8 cellular contexts compared by ENCODE assay signal in the genomic region with DNA sequence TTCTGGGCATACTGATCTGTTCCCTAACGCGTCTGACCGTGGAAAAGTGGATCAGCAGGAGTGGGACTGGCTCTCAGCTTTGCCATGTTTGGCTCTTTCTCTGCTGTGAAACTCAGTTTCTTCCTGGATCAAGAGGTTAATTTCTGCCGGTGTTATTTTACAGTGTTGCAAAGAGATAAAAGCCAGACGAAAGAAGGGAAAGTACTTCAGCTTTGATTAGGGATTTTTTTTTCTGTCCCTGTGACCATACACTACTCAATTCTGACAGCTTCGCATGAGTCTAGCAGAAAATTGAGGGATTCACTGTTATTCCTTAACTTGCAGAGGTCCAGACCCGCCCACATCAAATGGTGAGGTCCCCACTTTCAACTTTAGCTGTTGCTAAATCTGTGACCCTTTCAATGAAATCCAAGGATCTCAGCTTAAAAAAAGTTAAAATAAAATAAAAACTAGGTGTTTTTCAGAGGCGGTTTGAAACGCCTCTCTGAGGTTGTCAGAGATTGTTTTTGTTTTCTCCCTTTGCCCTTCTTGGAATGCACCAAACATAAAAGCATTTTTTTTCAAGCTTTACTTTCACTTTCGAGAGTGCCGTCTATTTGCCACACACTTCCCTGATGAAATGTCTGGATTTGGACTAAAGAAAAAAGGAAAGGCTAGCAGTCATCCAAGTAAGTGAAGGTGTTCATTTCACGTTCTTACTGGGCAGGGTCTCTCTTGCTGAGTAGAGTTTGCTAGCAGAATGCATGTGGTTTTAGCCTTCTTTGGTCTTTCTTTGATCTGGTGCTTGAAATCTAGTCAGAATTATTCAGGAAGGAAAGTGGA. TPM values are rescaled to one million over a fixed set of nuclear protein-coding genes. Genes with fewer than 3 reads are reported as not detected.
DNase-seq lines count a peak whose midpoint lies in the region; ATAC-seq and TF ChIP-seq lines count a peak whose summit lies in the region.

A gene (plus strand): TSS at position 576 of the 822 bp plus-strand sequence. CDS start 7,464 bp downstream, outside the sequence.

- BruUV-seq in IMR-90 (replicated peaks; lab: Mats Ljungman, UMichigan) = no TSS peak

- H3K27ac ChIP-seq in IMR-90 (ENCODE audit: insufficient read depth, low read length) (no peak within 1 kb of the TSS; the same call in 1 of the 2 replicates), ascending aorta (peak within 1 kb of the TSS; percentile 31 to 42)

- H3K9me3 ChIP-seq in IMR-90 (ENCODE audit: control insufficient read depth, insufficient read depth, low read length) (no peaks in the 10 kb centered on the region), ascending aorta (no peaks in the 10 kb centered on the region)

- intact Hi-C loops in IMR-90 (cut with micrococcal nuclease) = loop anchor here (1.0 to 5.0 kb wide), 2 partner anchors 69 to 124 kb away; a partner anchor contains a TSS
- intact Hi-C loops in ascending aorta (cut with DNase I) = loop anchor here (2.0 kb wide), 1 partner anchor 70 kb away; no protein-coding TSS in a partner anchor

- H3K79me1 ChIP-seq in IMR-90 (ENCODE audit: low read depth in 1 of 2, low read length in 2 of 2) = no peaks in the 10 kb centered on the region

- ATAC-seq in IMR-90 (ENCODE audit: low read depth) = peak; percentile 70

- peak; percentile 37 for DNase-seq in COLO829 (ENCODE audit: low spot score)
- peak; percentile 22 for DNase-seq in IMR-90
- DNase-seq in ascending aorta (ENCODE audit: low spot score in 2 of 2) = no peak
- DNase-seq in kidney tubule cell (ENCODE audit: low spot score) = peak; percentile 58
- DNase-seq in stromal cell of bone marrow (ENCODE audit: low read depth) = peak; percentile 27
- DNase-seq in activated CD8-positive, alpha-beta memory T cell treated with anti-CD3 and anti-CD28 coated beads for 24 hours = no peak
- no peak for DNase-seq in effector CD4-positive, alpha-beta T cell
- no peak for DNase-seq in iPS-NIHi7 (ENCODE audit: extremely low spot score)

- H4K8ac ChIP-seq in IMR-90 (ENCODE audit: low read depth in 2 of 2, low read length in 2 of 2) = peak within 1 kb of the TSS in 1 of 2 experiments; percentile 51; a peak in 1 of 4 replicates

- WGBS in IMR-90 (ENCODE audit: extremely low coverage in 2 of 2, insufficient read length in 1 of 2), 2 experiments = 0% methylated on average over 1 of the region's 12 CpGs; no CpG with 5 or more reads in 1 of the 2 experiments

- dilution Hi-C loops in IMR-90 (cut with HindIII; ENCODE audit: low sequenced_read_pairs, unreplicated experiment) = no loop called here

- H3K4me3 ChIP-seq in IMR-90 (ENCODE audit: insufficient read depth, low read depth, low read length) (peak within 1 kb of the TSS; percentile 89), ascending aorta (peak within 1 kb of the TSS; percentile 67 to 73)

- no peak within 1 kb of the TSS; the same call in 1 of the 2 replicates for H3K56ac ChIP-seq in IMR-90 (ENCODE audit: extremely low read depth, insufficient read depth, low read length)

- in situ Hi-C loops in IMR-90 (cut with MboI; ENCODE audit: low sequenced_read_pairs) = no loop called here

- H3K23ac ChIP-seq in IMR-90 (ENCODE audit: low read depth, low read length) = no peak within 1 kb of the TSS

- no peak within 1 kb of the TSS for H3K14ac ChIP-seq in IMR-90 (replicated peaks; ENCODE audit: low read depth, low read length)

- no peak for TF ChIP-seq RAD21 in IMR-90 (IDR thresholded peaks at IDR 0.05; ENCODE audit: low read length)

- peak within 1 kb of the TSS; percentile 90 for H4K5ac ChIP-seq in IMR-90 (ENCODE audit: low read depth, low read length)

- H3K4me1 ChIP-seq in IMR-90 (ENCODE audit: control insufficient read depth, insufficient read depth, low read length) (peaks cover 1% of the 10 kb centered on the region; the same call in 1 of the 2 replicates), ascending aorta (no peaks in the 10 kb centered on the region)

- H2AK9ac ChIP-seq in IMR-90 (replicated peaks; ENCODE audit: low read depth, low read length, poor library complexity) = no peak within 1 kb of the TSS

- H3K9ac ChIP-seq in IMR-90 (ENCODE audit: low read depth, low read length) = peak within 1 kb of the TSS; percentile 56

- H3K4me2 ChIP-seq in IMR-90 (ENCODE audit: low read depth, low read length) = peak within 1 kb of the TSS; percentile 99

- no peak within 1 kb of the TSS for H2BK15ac ChIP-seq in IMR-90 (ENCODE audit: low read depth, low read length)

- H3K27me3 ChIP-seq in IMR-90 (ENCODE audit: control insufficient read depth, insufficient read depth, low read length) (no peaks in the 10 kb centered on the region), ascending aorta (no peaks in the 10 kb centered on the region)

- CTCF ChIA-PET in IMR-90 (lab: Yijun Ruan, JAX) = interaction anchor here (1.3 to 1.5 kb wide), 2 partner anchors 11 to 68 kb away, joined by 5 to 8 read pairs; no protein-coding TSS in a partner anchor

- peak within 1 kb of the TSS; percentile 4; the same call in 1 of the 2 replicates for H2BK120ac ChIP-seq in IMR-90 (ENCODE audit: low read depth, low read length)

- no peaks in the 10 kb centered on the region for H4K20me1 ChIP-seq in IMR-90 (ENCODE audit: insufficient read depth, low read length)

- no peak within 1 kb of the TSS for H2AK5ac ChIP-seq in IMR-90 (ENCODE audit: low read depth, low read length)

- H3K36me3 ChIP-seq in IMR-90 (ENCODE audit: control insufficient read depth, insufficient read depth, low read length) (no peaks in the 10 kb centered on the region), ascending aorta (no peaks in the 10 kb centered on the region)

- no peak within 1 kb of the TSS for H2BK20ac ChIP-seq in IMR-90 (ENCODE audit: low read depth, low read length)

- no peak for TF ChIP-seq POLR2A in IMR-90 (IDR thresholded peaks at IDR 0.05; ENCODE audit: low read depth, low read length)

- H3K4ac ChIP-seq in IMR-90 (ENCODE audit: low read depth, low read length) = 0 out of 2 replicates have a peak within 1 kb of the TSS, but pooled peaks have one; percentile 5

- POLR2A ChIA-PET in IMR-90 (lab: Charles Lee; ENCODE audit: unreplicated experiment) = no interaction called here

- peak within 1 kb of the TSS; percentile 83 for H3K18ac ChIP-seq in IMR-90 (ENCODE audit: low read depth, low read length)

- no peak for TF ChIP-seq CTCF in IMR-90 (conservative IDR thresholded peaks at IDR 0.05; ENCODE audit: low read depth, low read length)
- TF ChIP-seq CTCF in ascending aorta (IDR thresholded peaks at IDR 0.05) = no peak

- H2AFZ ChIP-seq in IMR-90 (replicated peaks; ENCODE audit: low read length, poor library complexity) = peak within 1 kb of the TSS; percentile 53

- no peak within 1 kb of the TSS for H2BK5ac ChIP-seq in IMR-90 (ENCODE audit: low read depth, low read length, poor library complexity, severe bottlenecking)

- no peak within 1 kb of the TSS for H4K91ac ChIP-seq in IMR-90 (ENCODE audit: insufficient read depth, low read depth, low read length)

- H3K9me1 ChIP-seq in IMR-90 (ENCODE audit: insufficient read depth, low read length) = no peaks in the 10 kb centered on the region

TF ChIP-seq in IMR-90, 13 proteins besides CTCF, POLR2A, EP300 and RAD21:
- TF ChIP-seq MXI1 (IDR thresholded peaks at IDR 0.05; ENCODE audit: borderline replicate concordance, low read depth, low read length) (no peak), RCOR1 (IDR thresholded peaks at IDR 0.05; ENCODE audit: insufficient replicate concordance, low read length) (no peak), MAZ (IDR thresholded peaks at IDR 0.05; ENCODE audit: borderline replicate concordance, low read depth, low read length) (no peak), MAFK (IDR thresholded peaks at IDR 0.05; ENCODE audit: low read depth, low read length) (no peak), NFE2L2 (IDR thresholded peaks at IDR 0.05; ENCODE audit: low read depth, low read length) (no peak), BHLHE40 (IDR thresholded peaks at IDR 0.05; ENCODE audit: low read depth, low read length) (no peak), FOS (IDR thresholded peaks at IDR 0.05; ENCODE audit: low read depth, low read length) (no peak), RFX5 (IDR thresholded peaks at IDR 0.05; ENCODE audit: low read depth, low read length) (no peak), CHD1 (IDR thresholded peaks at IDR 0.05; ENCODE audit: low read depth, low read length) (no peak), SMC3 (IDR thresholded peaks at IDR 0.05; ENCODE audit: low read depth, low read length) (no peak), CEBPB (IDR thresholded peaks at IDR 0.05; ENCODE audit: low read depth, low read length) (no peak)
- TF ChIP-seq, protein P1, sequence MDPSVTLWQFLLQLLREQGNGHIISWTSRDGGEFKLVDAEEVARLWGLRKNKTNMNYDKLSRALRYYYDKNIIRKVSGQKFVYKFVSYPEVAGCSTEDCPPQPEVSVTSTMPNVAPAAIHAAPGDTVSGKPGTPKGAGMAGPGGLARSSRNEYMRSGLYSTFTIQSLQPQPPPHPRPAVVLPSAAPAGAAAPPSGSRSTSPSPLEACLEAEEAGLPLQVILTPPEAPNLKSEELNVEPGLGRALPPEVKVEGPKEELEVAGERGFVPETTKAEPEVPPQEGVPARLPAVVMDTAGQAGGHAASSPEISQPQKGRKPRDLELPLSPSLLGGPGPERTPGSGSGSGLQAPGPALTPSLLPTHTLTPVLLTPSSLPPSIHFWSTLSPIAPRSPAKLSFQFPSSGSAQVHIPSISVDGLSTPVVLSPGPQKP (IDR thresholded peaks at IDR 0.05; ENCODE audit: borderline replicate concordance, low read depth, low read length) = no peak
- TF ChIP-seq, protein P2, sequence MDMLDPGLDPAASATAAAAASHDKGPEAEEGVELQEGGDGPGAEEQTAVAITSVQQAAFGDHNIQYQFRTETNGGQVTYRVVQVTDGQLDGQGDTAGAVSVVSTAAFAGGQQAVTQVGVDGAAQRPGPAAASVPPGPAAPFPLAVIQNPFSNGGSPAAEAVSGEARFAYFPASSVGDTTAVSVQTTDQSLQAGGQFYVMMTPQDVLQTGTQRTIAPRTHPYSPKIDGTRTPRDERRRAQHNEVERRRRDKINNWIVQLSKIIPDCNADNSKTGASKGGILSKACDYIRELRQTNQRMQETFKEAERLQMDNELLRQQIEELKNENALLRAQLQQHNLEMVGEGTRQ (IDR thresholded peaks at IDR 0.05; ENCODE audit: low read depth, low read length) = no peak

RNA-seq across cellular contexts. Expression of the gene that starts here (rescaled TPM):
- total RNA-seq in IMR-90 (2012; rRNA removed) (0.28 and 0.36 TPM in 2 replicates), ascending aorta (19.9 TPM)
- polyA plus RNA-seq in IMR-90 (2012; rRNA removed) = 0.12 and 0.17 TPM in 2 replicates
- 0.03 TPM in 1 of 2 replicates, not detected in the other for polyA plus RNA-seq in IMR-90 (2012; cell fraction: cytosol; rRNA removed)
- polyA plus RNA-seq in IMR-90 (2012; cell fraction: nucleus; rRNA removed; ENCODE audit: low replicate concordance) = 0.16 TPM in 1 of 2 replicates, not detected in the other

Comparison
In these comparisons a context has a peak if more than half of its experiments do, and no peak if none do; other contexts are left out.
1. RNA of the gene that starts here (total RNA-seq): 19.9 TPM in ascending aorta (single experiment); 0.28 to 0.36 TPM in IMR-90; every median in the first group is over 10 times any median in the second.
2. Peak in DNase-seq, ATAC-seq, H3K4me3 ChIP-seq, H3K9ac ChIP-seq and H3K4me2 ChIP-seq in IMR-90; RNA of the gene not detected or under 1 TPM.
3. DNase-seq: peak in COLO829 (single experiment), kidney tubule cell (single experiment) and stromal cell of bone marrow (single experiment); none in ascending aorta (0 of 2), activated CD8-positive, alpha-beta memory T cell treated with anti-CD3 and anti-CD28 coated beads for 24 hours (single experiment), effector CD4-positive, alpha-beta T cell (single experiment) and iPS-NIHi7 (single experiment).